Comparison of ENCODE assay signal across 8 cellular contexts in genomic region chr5:151079838-151080619, GRCh38. TPM values are rescaled to one million over a fixed set of nuclear protein-coding genes. Genes with fewer than 3 reads are reported as not detected.
DNase-seq lines count a peak whose midpoint lies in the region; ATAC-seq lines count a peak whose summit lies in the region.

No MANE protein-coding gene starts in this region.

- ATAC-seq in naive thymus-derived CD4-positive, alpha-beta T cell = no peak
- ATAC-seq in HG02759 (IDR thresholded peaks at IDR 0.05; ENCODE audit: unreplicated experiment) = no peak

- no peaks in the 10 kb centered on the region for H3K9me3 Mint-ChIP-seq in dendritic cell treated with granulocyte-macrophage colony-stimulating factor and Interleukin-4, amounts not matched to agents 40 ng/mL and 50 ng/mL, for 4 days
- H3K9me3 Mint-ChIP-seq in naive thymus-derived CD4-positive, alpha-beta T cell = peaks cover 0 to 2% (median 0%) of the 10 kb centered on the region in 11 donors

- H3K27ac Mint-ChIP-seq in dendritic cell treated with granulocyte-macrophage colony-stimulating factor and Interleukin-4, amounts not matched to agents 40 ng/mL and 50 ng/mL, for 4 days = peak overlapping the region; percentile 95
- H3K27ac Mint-ChIP-seq in naive thymus-derived CD4-positive, alpha-beta T cell = peak overlapping the region; percentile 71 to 93 (median 87)

- intact Hi-C loops in dendritic cell treated with granulocyte-macrophage colony-stimulating factor and Interleukin-4, amounts not matched to agents 40 ng/mL and 50 ng/mL, for 4 days (cut with micrococcal nuclease) = no loop called here
- intact Hi-C loops in naive thymus-derived CD4-positive, alpha-beta T cell (cut with micrococcal nuclease) = loop anchor here (1.0 to 10.0 kb wide), 15 partner anchors 15 to 1735 kb away; partner anchors contain the start of genes G3BP1 (in 2 of the 2), GRPEL2 (in 2 of the 2), CD74 (in 1 of the 2) and GM2A (in 1 of the 2)

- H3K9me3 ChIP-seq in naive thymus-derived CD4-positive, alpha-beta T cell (ENCODE audit: control insufficient read depth in 2 of 3, low read length in 3 of 3) = no peaks in the 10 kb centered on the region

- peaks cover 80% of the 10 kb centered on the region for H3K4me1 Mint-ChIP-seq in dendritic cell treated with granulocyte-macrophage colony-stimulating factor and Interleukin-4, amounts not matched to agents 40 ng/mL and 50 ng/mL, for 4 days (ENCODE audit: low read depth)
- H3K4me1 Mint-ChIP-seq in naive thymus-derived CD4-positive, alpha-beta T cell = peaks cover 58 to 85% (median 73%) of the 10 kb centered on the region in 7 donors

- peaks cover 37 to 68% of the 10 kb centered on the region in 2 donors for H3K4me1 ChIP-seq in naive thymus-derived CD4-positive, alpha-beta T cell (ENCODE audit: control insufficient read depth in 2 of 2, insufficient read depth in 2 of 2, low read length in 2 of 2)

- H3K27me3 ChIP-seq in naive thymus-derived CD4-positive, alpha-beta T cell (ENCODE audit: control insufficient read depth in 2 of 2, insufficient read depth in 2 of 2, low read length in 2 of 2) = no peaks in the 10 kb centered on the region

- H3K36me3 ChIP-seq in naive thymus-derived CD4-positive, alpha-beta T cell (ENCODE audit: control insufficient read depth in 2 of 3, insufficient read depth in 3 of 3, low read length in 3 of 3) = peaks cover 0 to 11% (median 0%) of the 10 kb centered on the region in 3 experiments

- peaks cover 55% of the 10 kb centered on the region for H3K36me3 Mint-ChIP-seq in dendritic cell treated with granulocyte-macrophage colony-stimulating factor and Interleukin-4, amounts not matched to agents 40 ng/mL and 50 ng/mL, for 4 days (ENCODE audit: low read depth)
- peaks cover 0 to 43% (median 18%) of the 10 kb centered on the region in 5 donors for H3K36me3 Mint-ChIP-seq in naive thymus-derived CD4-positive, alpha-beta T cell

- peak overlapping the region; percentile 96 for H3K27ac ChIP-seq in naive thymus-derived CD4-positive, alpha-beta T cell (ENCODE audit: low read depth, low read length)

- POLR2A ChIA-PET in naive thymus-derived CD4-positive, alpha-beta T cell (lab: Charles Lee) = interaction anchor here (0.8 to 3.6 kb wide), 9 partner anchors 16 to 134 kb away, joined by 3 to 25 read pairs (median 3); no protein-coding TSS in a partner anchor

- CTCF ChIA-PET in naive thymus-derived CD4-positive, alpha-beta T cell (lab: Charles Lee) = interaction anchor here (0.9 to 2.3 kb wide), 2 partner anchors 35 to 46 kb away, joined by 3 to 13 read pairs; no protein-coding TSS in a partner anchor

- peak overlapping the region; percentile 86 for H3K4me3 ChIP-seq in naive thymus-derived CD4-positive, alpha-beta T cell (ENCODE audit: low read length)

- H3K4me3 Mint-ChIP-seq in dendritic cell treated with granulocyte-macrophage colony-stimulating factor and Interleukin-4, amounts not matched to agents 40 ng/mL and 50 ng/mL, for 4 days = peak overlapping the region; percentile 85
- H3K4me3 Mint-ChIP-seq in naive thymus-derived CD4-positive, alpha-beta T cell = peak overlapping the region; percentile 72 to 95 (median 89)

- H3K27me3 Mint-ChIP-seq in dendritic cell treated with granulocyte-macrophage colony-stimulating factor and Interleukin-4, amounts not matched to agents 40 ng/mL and 50 ng/mL, for 4 days = no peaks in the 10 kb centered on the region
- no peaks in the 10 kb centered on the region for H3K27me3 Mint-ChIP-seq in naive thymus-derived CD4-positive, alpha-beta T cell

- peak; percentile 57 for DNase-seq in activated naive CD4-positive, alpha-beta T cell treated with Interleukin-2 at 50 U/mL for 16 hours
- no peak for DNase-seq in activated naive CD4-positive, alpha-beta T cell (lab: John Stamatoyannopoulos, UW)
- DNase-seq in RPMI8226 (peak; percentile 16), SHP77 (lab: John Stamatoyannopoulos, UW) (no peak), COLO668 (lab: John Stamatoyannopoulos, UW; ENCODE audit: unreplicated experiment) (no peak)
- peak in 1 of 9 donors; percentile 39 for DNase-seq in naive thymus-derived CD4-positive, alpha-beta T cell

RNA-seq across cellular contexts. Expression of gene TNIP1, which starts 0.8 kb away (rescaled TPM):
- total RNA-seq in naive thymus-derived CD4-positive, alpha-beta T cell = 100 to 1,000 TPM; 124 to 234 (median 131) TPM
- polyA plus RNA-seq in naive thymus-derived CD4-positive, alpha-beta T cell = 10 to 100 TPM; 28.9 to 45.2 TPM

RNA-seq across cellular contexts. Expression of gene GPX3, which starts 59.6 kb away (rescaled TPM):
- total RNA-seq in naive thymus-derived CD4-positive, alpha-beta T cell = 1 to 10 TPM in 1 of 5 experiments, under 1 TPM in 1, not detected in 3; 0.98 to 1.1 TPM
- polyA plus RNA-seq in naive thymus-derived CD4-positive, alpha-beta T cell = 1 to 10 TPM in 1 of 2 donors, not detected in 1; 1.2 TPM

Comparison
In these comparisons a context has a peak if more than half of its experiments do, and no peak if none do; other contexts are left out.
1. DNase-seq: peak in activated naive CD4-positive, alpha-beta T cell treated with Interleukin-2 at 50 U/mL for 16 hours (single experiment) and RPMI8226 (single experiment); none in activated naive CD4-positive, alpha-beta T cell (0 of 4), SHP77 (0 of 2) and COLO668 (single experiment).